9 cellular contexts compared by ENCODE assay signal in genomic region chr11:96306600-96306932, GRCh38. TPM values are rescaled to one million over a fixed set of nuclear protein-coding genes. Genes with fewer than 3 reads are reported as not detected.
DNase-seq lines count a peak whose midpoint lies in the region; ATAC-seq and TF ChIP-seq lines count a peak whose summit lies in the region.
"Had no signal": no experiment of that assay in that cellular context is flagged by ENCODE, and none has a peak within 500 bp of the region (broad histone marks: within the 10 kb centered on the region; RNA-seq: fewer than 3 reads in every experiment).

No MANE protein-coding gene starts in this region.

- H3K27me3 Mint-ChIP-seq in nephron progenitor cell (ENCODE audit: low read depth, poor library complexity) = peaks cover 2% of the 10 kb centered on the region
- H3K27me3 Mint-ChIP-seq in immature natural killer cell (ENCODE audit: low read depth in 3 of 3) = no peaks in the 10 kb centered on the region

- WGBS in heart left ventricle, 4 donors = 4 to 12% (median 7%) methylated on average over 3 of the region's 3 CpGs

- no peaks in the 10 kb centered on the region for H3K9me3 ChIP-seq in heart left ventricle
- H3K9me3 ChIP-seq in duodenal mucosa (ENCODE audit: control insufficient read depth in 1 of 2, low read length in 2 of 2) = no peaks in the 10 kb centered on the region
- H3K9me3 ChIP-seq in vagina = no peaks in the 10 kb centered on the region

- H3K9me3 Mint-ChIP-seq in nephron progenitor cell (no peaks in the 10 kb centered on the region), immature natural killer cell (no peaks in the 10 kb centered on the region)

- DNase-seq in heart left ventricle (no peak), Right ventricle myocardium inferior (ENCODE audit: missing footprints) (no peak), nephron progenitor cell (no peak), vagina (ENCODE audit: extremely low spot score in 2 of 2) (no peak), immature natural killer cell (no peak)
- DNase-seq in stimulated activated CD4-positive, alpha-beta T cell treated with anti-CD3 and anti-CD28 coated beads, Interleukin-4, amount 100 ng/mL, for 1 hour = no peak

- no peak for ATAC-seq in heart left ventricle
- ATAC-seq in Right ventricle myocardium inferior = no peak
- no peak for ATAC-seq in HG02970 (IDR thresholded peaks at IDR 0.05; ENCODE audit: low FRiP score, unreplicated experiment)

- no peaks in the 10 kb centered on the region for H3K36me3 ChIP-seq in heart left ventricle
- H3K36me3 ChIP-seq in duodenal mucosa (ENCODE audit: control insufficient read depth in 1 of 2, insufficient read depth in 2 of 2, low read length in 2 of 2) = no peaks in the 10 kb centered on the region
- no peaks in the 10 kb centered on the region for H3K36me3 ChIP-seq in vagina

- TF ChIP-seq POLR2A in heart left ventricle (IDR thresholded peaks at IDR 0.05) = no peak
- TF ChIP-seq POLR2A in vagina (IDR thresholded peaks at IDR 0.05) = no peak

- peaks cover 9 to 95% (median 53%) of the 10 kb centered on the region in 12 donors for H3K4me1 ChIP-seq in heart left ventricle
- H3K4me1 ChIP-seq in duodenal mucosa (ENCODE audit: control insufficient read depth in 1 of 2, insufficient read depth in 2 of 2, low read length in 2 of 2) = peaks cover 32 to 59% of the 10 kb centered on the region in 2 donors
- peaks cover 96% of the 10 kb centered on the region for H3K4me1 ChIP-seq in vagina

- peak overlapping the region in 1 of 2 donors; percentile 7 for H3K9ac ChIP-seq in duodenal mucosa (ENCODE audit: low read depth in 1 of 2, low read length in 2 of 2)

- H3K27me3 ChIP-seq in heart left ventricle = no peaks in the 10 kb centered on the region
- no peaks in the 10 kb centered on the region for H3K27me3 ChIP-seq in duodenal mucosa (ENCODE audit: control insufficient read depth in 1 of 2, insufficient read depth in 2 of 2, low read length in 2 of 2)
- H3K27me3 ChIP-seq in vagina = no peaks in the 10 kb centered on the region

- H3K4me3 Mint-ChIP-seq in nephron progenitor cell (peak overlapping the region; percentile 29), immature natural killer cell (peak overlapping the region in 1 of 5 donors; percentile 6)

- TF ChIP-seq CTCF in heart left ventricle (IDR thresholded peaks at IDR 0.05) = no peak
- no peak for TF ChIP-seq CTCF in nephron progenitor cell (IDR thresholded peaks at IDR 0.05)
- TF ChIP-seq CTCF in vagina (IDR thresholded peaks at IDR 0.05) = no peak

- H3K36me3 Mint-ChIP-seq in nephron progenitor cell (ENCODE audit: low read depth) (peaks cover 5% of the 10 kb centered on the region), immature natural killer cell (peaks cover 0 to 4% (median 0%) of the 10 kb centered on the region in 3 donors)

- peak overlapping the region; percentile 92 for H3K27ac Mint-ChIP-seq in nephron progenitor cell
- H3K27ac Mint-ChIP-seq in immature natural killer cell = peak overlapping the region in 1 of 6 donors; percentile 23

- H3K27ac ChIP-seq in heart left ventricle (peak overlapping the region; percentile 2 to 85 (median 76)), duodenal mucosa (ENCODE audit: low read depth, low read length) (no peak overlapping the region), vagina (peak overlapping the region; percentile 78)
- H3K27ac ChIP-seq: C4-2B had no signal

- intact Hi-C loops in heart left ventricle (cut with DNase I) (loop anchor here in 3 of 10 donors (2.0 to 10.0 kb wide), 3 partner anchors 36 to 52 kb away; partner anchors contain the start of gene MAML2 (in 3 of the 3)), Right ventricle myocardium inferior (cut with DNase I) (loop anchor here (5.0 kb wide), 1 partner anchor 54 kb away; no protein-coding TSS in a partner anchor), vagina (cut with DNase I) (no loop called here)

- peaks cover 31% of the 10 kb centered on the region for H3K4me1 Mint-ChIP-seq in nephron progenitor cell
- H3K4me1 Mint-ChIP-seq in immature natural killer cell = peaks cover 13 to 49% of the 10 kb centered on the region in 2 donors

- peak overlapping the region in 10 of 12 donors; percentile 13 to 48 (median 35) for H3K4me3 ChIP-seq in heart left ventricle
- peak overlapping the region; percentile 33 to 39 for H3K4me3 ChIP-seq in duodenal mucosa (ENCODE audit: low read depth in 1 of 2, low read length in 2 of 2)
- H3K4me3 ChIP-seq in vagina = peak overlapping the region; percentile 10 to 40

RNA-seq across cellular contexts. Expression of gene MAML2, which starts 36.4 kb away (rescaled TPM):
- 10 to 100 TPM in 3 of 9 donors, 1 to 10 TPM in 6; 2.1 to 10.8 (median 6.1) TPM for total RNA-seq in heart left ventricle
- polyA plus RNA-seq in heart left ventricle = 1 to 10 TPM; 1.3 to 1.8 TPM
- total RNA-seq in Right ventricle myocardium inferior = 5.2 TPM
- total RNA-seq in vagina = 36.3 TPM
- polyA plus RNA-seq in immature natural killer cell = 1 to 10 TPM in 2 of 3 donors, under 1 TPM in 1; 0.26 to 4.5 (median 1.1) TPM
